ENCODE assay signal across 1 cellular context in genomic region chr1:162421258-162422194, GRCh38.
TF ChIP-seq lines count a peak whose summit lies in the region.

No MANE protein-coding gene starts in this region.

TF ChIP-seq in endothelial cell of umbilical vein, 7 proteins besides CTCF, POLR2A, EP300 and RAD21 (continued from another document):
- TF ChIP-seq JUN (IDR thresholded peaks at IDR 0.05; ENCODE audit: borderline replicate concordance, insufficient read depth, insufficient read length, low read depth), result no peak
- TF ChIP-seq FOS (IDR thresholded peaks at IDR 0.05; ENCODE audit: borderline replicate concordance, insufficient read depth, low read length), result no peak
